In genomic region chr7:124671976-124672375, GRCh38 we compare ENCODE assay signal across 15 cellular contexts.
DNase-seq lines count a peak whose midpoint lies in the region; ATAC-seq and TF ChIP-seq lines count a peak whose summit lies in the region.
"Had no signal": no experiment of that assay in that cellular context is flagged by ENCODE, and none has a peak within 500 bp of the region (broad histone marks: within the 10 kb centered on the region; RNA-seq: fewer than 3 reads in every experiment).

No MANE protein-coding gene starts in this region.

- intact Hi-C loops in IMR-90 (cut with micrococcal nuclease) = no loop called here

- TF ChIP-seq POLR2A in IMR-90 (IDR thresholded peaks at IDR 0.05; ENCODE audit: low read depth, low read length) = no peak

- H4K8ac ChIP-seq in IMR-90 (ENCODE audit: low read depth in 2 of 2, low read length in 2 of 2) = no peak overlapping the region

- H3K23ac ChIP-seq in IMR-90 (ENCODE audit: low read depth, low read length) = no peak overlapping the region

- no peak for TF ChIP-seq CTCF in IMR-90 (conservative IDR thresholded peaks at IDR 0.05; ENCODE audit: low read depth, low read length)
- TF ChIP-seq CTCF in RWPE1 (conservative IDR thresholded peaks at IDR 0.05; ENCODE audit: low read depth) = no peak

- no peak overlapping the region for H3K14ac ChIP-seq in IMR-90 (replicated peaks; ENCODE audit: low read depth, low read length)

- in situ Hi-C loops in IMR-90 (cut with MboI; ENCODE audit: low sequenced_read_pairs) = no loop called here

- H2BK120ac ChIP-seq in IMR-90 (ENCODE audit: low read depth, low read length) = no peak overlapping the region

- H2AFZ ChIP-seq in IMR-90 (replicated peaks; ENCODE audit: low read length, poor library complexity) = no peak overlapping the region
- H2AFZ ChIP-seq: GM23338 had no signal

- no peaks in the 10 kb centered on the region for H4K20me1 ChIP-seq in IMR-90 (ENCODE audit: insufficient read depth, low read length)

- H3K36me3 ChIP-seq in IMR-90 (ENCODE audit: control insufficient read depth, insufficient read depth, low read length) = no peaks in the 10 kb centered on the region

- CTCF ChIA-PET in IMR-90 (lab: Yijun Ruan, JAX) (no interaction called here), RWPE1 (lab: Yijun Ruan, JAX) (no interaction called here)

- POLR2A ChIA-PET in IMR-90 (lab: Charles Lee; ENCODE audit: unreplicated experiment) (no interaction called here), RWPE1 (lab: Yijun Ruan, JAX; ENCODE audit: low non-redundant PET) (no interaction called here)

- H3K9me1 ChIP-seq in IMR-90 (ENCODE audit: insufficient read depth, low read length) = no peaks in the 10 kb centered on the region

- H3K27me3 ChIP-seq in IMR-90 (ENCODE audit: control insufficient read depth, insufficient read depth, low read length) = no peaks in the 10 kb centered on the region

- H4K91ac ChIP-seq in IMR-90 (ENCODE audit: insufficient read depth, low read depth, low read length) = no peak overlapping the region

- H3K79me1 ChIP-seq in IMR-90 (ENCODE audit: low read depth in 1 of 2, low read length in 2 of 2) = no peaks in the 10 kb centered on the region

- no peak overlapping the region for H2AK9ac ChIP-seq in IMR-90 (replicated peaks; ENCODE audit: low read depth, low read length, poor library complexity)

- no peak overlapping the region for H2AK5ac ChIP-seq in IMR-90 (ENCODE audit: low read depth, low read length)

- ATAC-seq in IMR-90 (ENCODE audit: low read depth) = peak; percentile 49; the same call in 1 of the 2 replicates
- ATAC-seq: GM23338 had no signal

- dilution Hi-C loops in IMR-90 (cut with HindIII; ENCODE audit: low sequenced_read_pairs, unreplicated experiment) = no loop called here

- no peaks in the 10 kb centered on the region for H3K9me3 ChIP-seq in IMR-90 (ENCODE audit: control insufficient read depth, insufficient read depth, low read length)
- H3K9me3 ChIP-seq: Caco-2 had no signal

- no peak overlapping the region for H3K4ac ChIP-seq in IMR-90 (ENCODE audit: low read depth, low read length)

- no peak overlapping the region for H3K4me3 ChIP-seq in IMR-90 (ENCODE audit: insufficient read depth, low read depth, low read length)
- H3K4me3 ChIP-seq: GM23338 had no signal

- H4K5ac ChIP-seq in IMR-90 (ENCODE audit: low read depth, low read length) = no peak overlapping the region

- H3K4me1 ChIP-seq in IMR-90 (ENCODE audit: control insufficient read depth, insufficient read depth, low read length) = no peaks in the 10 kb centered on the region; the same call in 1 of the 2 replicates
- H3K4me1 ChIP-seq: Caco-2 had no signal

- H3K27ac ChIP-seq in IMR-90 (ENCODE audit: insufficient read depth, low read length) = no peak overlapping the region
- no peak overlapping the region for H3K27ac ChIP-seq in RWPE1
- H3K27ac ChIP-seq: C4-2B had no signal

- no peak for TF ChIP-seq RAD21 in IMR-90 (IDR thresholded peaks at IDR 0.05; ENCODE audit: low read length)

- 44% methylated on average over 1 of the region's 1 CpG; no CpG with 5 or more reads in 1 of the 2 experiments for WGBS in IMR-90 (ENCODE audit: extremely low coverage in 2 of 2, insufficient read length in 1 of 2), 2 experiments

- H3K4me2 ChIP-seq in IMR-90 (ENCODE audit: low read depth, low read length) = no peak overlapping the region
- H3K4me2 ChIP-seq: GM23338 had no signal

- BruUV-seq in IMR-90 (replicated peaks; lab: Mats Ljungman, UMichigan) = no TSS peak

- DNase-seq in NCI-H345 (lab: John Stamatoyannopoulos, UW) = peak; percentile 25
- DNase-seq in NCI-H345 treated with DMSO at 0.1 percent for 48 hours (lab: John Stamatoyannopoulos, UW; ENCODE audit: unreplicated experiment) = no peak
- DNase-seq in IMR-90 = no peak
- peak; percentile 11 for DNase-seq in RWPE1 (ENCODE audit: low spot score)
- DNase-seq in foreskin melanocyte = peak; percentile 12
- DNase-seq in T-helper 2 cell = no peak
- DNase-seq in GOT3 (lab: John Stamatoyannopoulos, UW) = no peak
- DNase-seq in cortex of kidney (lab: John Stamatoyannopoulos, UW) = no peak
- DNase-seq: Caco-2, Kasumi-1, NCI-H1694, NCI-H774, SW 1271 had no signal

- H3K18ac ChIP-seq in IMR-90 (ENCODE audit: low read depth, low read length) = no peak overlapping the region

- H2BK5ac ChIP-seq in IMR-90 (ENCODE audit: low read depth, low read length, poor library complexity, severe bottlenecking) = no peak overlapping the region

- no peak overlapping the region for H3K56ac ChIP-seq in IMR-90 (ENCODE audit: extremely low read depth, insufficient read depth, low read length)

- no peak overlapping the region for H2BK20ac ChIP-seq in IMR-90 (ENCODE audit: low read depth, low read length)

- H2BK15ac ChIP-seq in IMR-90 (ENCODE audit: low read depth, low read length) = no peak overlapping the region

- H3K9ac ChIP-seq in IMR-90 (ENCODE audit: low read depth, low read length) = no peak overlapping the region

TF ChIP-seq in IMR-90, 13 proteins besides CTCF, POLR2A, EP300 and RAD21:
- no peak for TF ChIP-seq MXI1 (IDR thresholded peaks at IDR 0.05; ENCODE audit: borderline replicate concordance, low read depth, low read length)
- TF ChIP-seq MAZ (IDR thresholded peaks at IDR 0.05; ENCODE audit: borderline replicate concordance, low read depth, low read length) = no peak

Comparison
In these comparisons a context has a peak if more than half of its experiments do, and no peak if none do; other contexts are left out.
1. DNase-seq: peak in NCI-H345 (single experiment), RWPE1 (single experiment) and foreskin melanocyte (single experiment); none in NCI-H345 treated with DMSO at 0.1 percent for 48 hours (single experiment), IMR-90 (single experiment), T-helper 2 cell (0 of 5), GOT3 (single experiment) and cortex of kidney (single experiment).